In the genomic region with DNA sequence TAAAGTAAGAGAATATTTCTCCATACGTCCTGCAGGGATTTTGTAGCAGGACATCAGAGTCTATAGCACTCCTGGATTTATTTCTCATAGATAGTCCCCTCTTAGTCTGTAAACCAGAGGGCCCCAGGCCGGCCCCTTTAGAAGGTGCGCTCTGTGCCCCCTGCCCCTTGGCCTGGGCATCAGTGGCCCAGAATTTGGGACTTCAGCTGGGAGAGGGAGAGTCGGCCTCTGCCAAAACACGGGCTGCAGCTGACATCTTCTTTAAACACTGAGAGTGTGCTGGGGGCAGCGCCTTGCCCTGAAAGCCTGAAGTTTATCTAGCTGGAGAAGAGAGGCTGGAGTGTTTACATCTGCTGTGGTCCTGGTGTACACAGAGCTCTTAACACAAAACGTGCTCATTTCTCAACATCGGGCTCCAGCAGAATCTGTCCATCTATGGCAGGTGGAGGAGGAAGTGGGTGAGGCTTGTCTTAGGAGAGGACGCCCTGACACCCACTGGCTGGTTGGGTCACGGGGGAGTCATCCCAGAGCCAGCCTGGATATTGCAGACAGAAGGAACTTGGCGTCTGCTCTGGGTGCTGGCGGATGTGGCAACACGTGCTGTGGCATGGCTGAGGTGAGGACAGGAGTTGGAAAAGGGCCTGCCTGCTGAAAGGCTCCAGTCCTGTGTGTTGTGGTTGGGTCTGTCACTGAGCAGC, we compare ENCODE assay signal across 12 cellular contexts. TPM values are rescaled to one million over a fixed set of nuclear protein-coding genes. Genes with fewer than 3 reads are reported as not detected.
DNase-seq lines count a peak whose midpoint lies in the region; ATAC-seq and TF ChIP-seq lines count a peak whose summit lies in the region.
"Had no signal": no experiment of that assay in that cellular context is flagged by ENCODE, and none has a peak within 500 bp of the region (broad histone marks: within the 10 kb centered on the region; RNA-seq: fewer than 3 reads in every experiment).

No MANE protein-coding gene starts in this region.

- H3K4me1 ChIP-seq in gastrocnemius medialis, result peaks cover 0 to 3% of the 10 kb centered on the region in 2 donors

- H3K27me3 ChIP-seq in gastrocnemius medialis, result no peaks in the 10 kb centered on the region

- ATAC-seq in Right ventricle myocardium superior (ENCODE audit: poor library complexity), result peak; percentile 94
- peak; percentile 88 to 91 for ATAC-seq in gastrocnemius medialis
- ATAC-seq in HG03097 (IDR thresholded peaks at IDR 0.05; ENCODE audit: low FRiP score, unreplicated experiment), result no peak
- ATAC-seq in HG02763 (IDR thresholded peaks at IDR 0.05; ENCODE audit: unreplicated experiment), result no peak
- ATAC-seq in GM19324 (IDR thresholded peaks at IDR 0.05; ENCODE audit: low FRiP score, unreplicated experiment), result no peak

- H3K4me3 ChIP-seq in Jurkat, Clone E6-1 (ENCODE audit: low read length), result no peak overlapping the region
- H3K4me3 ChIP-seq in gastrocnemius medialis, result no peak overlapping the region

- no peak for TF ChIP-seq POLR2A in gastrocnemius medialis (IDR thresholded peaks at IDR 0.05)

- H3K27ac ChIP-seq in gastrocnemius medialis, result peak overlapping the region; percentile 39 to 80 (median 68)

- H3K36me3 ChIP-seq in gastrocnemius medialis, result no peaks in the 10 kb centered on the region

- TF ChIP-seq CTCF in gastrocnemius medialis (IDR thresholded peaks at IDR 0.05 in 4 of 5, conservative IDR thresholded peaks at IDR 0.05 in 1 of 5), result peak in 2 of 5 experiments; percentile 8 to 9

- intact Hi-C loops in Right ventricle myocardium superior (cut with DNase I) (loop anchor here (5.0 kb wide), 1 partner anchor 216 kb away; no protein-coding TSS in a partner anchor), gastrocnemius medialis (cut with DNase I; ENCODE audit: low total_unique reads) (loop anchor here (1.0 to 5.0 kb wide), 2 partner anchors 12 to 211 kb away; a partner anchor contains a TSS)

- H3K9me3 ChIP-seq in gastrocnemius medialis, result no peaks in the 10 kb centered on the region

- DNase-seq in Jurkat, Clone E6-1 (ENCODE audit: low read depth, low spot score), result peak; percentile 57
- DNase-seq in NCI-H774 (lab: John Stamatoyannopoulos, UW) (peak; percentile 76), Right ventricle myocardium superior (peak; percentile 88), gastrocnemius medialis (peak; percentile 84 to 90), NCI-H446 treated with DMSO at 0.1 percent for 48 hours (lab: John Stamatoyannopoulos, UW) (no peak)
- DNase-seq: activated B cell treated with CpG ODN at 0.5 μM for 24 hours, foreskin melanocyte, NCI-H1105 treated with DMSO at 0.1 percent for 48 hours had no signal

- in situ Hi-C loops in gastrocnemius medialis (cut with MboI; ENCODE audit: low sequenced_read_pairs in 4 of 4), result loop anchor here in 2 of 4 donors (10.0 to 25.0 kb wide), 2 partner anchors 213 to 434 kb away; a partner anchor contains a TSS

RNA-seq across cellular contexts. Expression of a gene that starts 5.0 kb away (rescaled TPM):
- not detected for polyA plus RNA-seq in Jurkat, Clone E6-1 (2012; ENCODE audit: insufficient read depth, insufficient read length)
- total RNA-seq in Right ventricle myocardium superior (0.24 TPM), gastrocnemius medialis (under 1 TPM in 2 of 4 donors, not detected in 2; 0.36 to 0.49 TPM)
- total RNA-seq: activated B cell treated with CpG ODN at 0.5 μM for 24 hours; activated T-helper 1 cell treated with anti-CD3 and anti-CD28 coated beads, Interleukin-12 subunit alpha, Interleukin-12 subunit beta, Interleukin-2, Interleukin-4 antibody, amounts not matched to agents 30 ng/mL and 10 ng/mL and 1 ng/mL, durations not matched to agents 14 hours and 24 hours and 36 hours had no signal

RNA-seq across cellular contexts. Expression of a gene that starts 29.5 kb away (rescaled TPM):
- 21.3 TPM for polyA plus RNA-seq in Jurkat, Clone E6-1 (2012; ENCODE audit: insufficient read depth, insufficient read length)
- total RNA-seq in Right ventricle myocardium superior, result 9.5 TPM
- total RNA-seq in gastrocnemius medialis, result 10 to 100 TPM in 2 of 4 donors, 1 to 10 TPM in 2; 7.9 to 21.0 (median 11.8) TPM

Comparison
In these comparisons a context has a peak if more than half of its experiments do, and no peak if none do; other contexts are left out.
1. ATAC-seq: peak in Right ventricle myocardium superior (single experiment) and gastrocnemius medialis (2 of 2); none in HG03097 (single experiment), HG02763 (single experiment) and GM19324 (single experiment).